Comparison of ENCODE assay signal across 6 cellular contexts in the genomic region with DNA sequence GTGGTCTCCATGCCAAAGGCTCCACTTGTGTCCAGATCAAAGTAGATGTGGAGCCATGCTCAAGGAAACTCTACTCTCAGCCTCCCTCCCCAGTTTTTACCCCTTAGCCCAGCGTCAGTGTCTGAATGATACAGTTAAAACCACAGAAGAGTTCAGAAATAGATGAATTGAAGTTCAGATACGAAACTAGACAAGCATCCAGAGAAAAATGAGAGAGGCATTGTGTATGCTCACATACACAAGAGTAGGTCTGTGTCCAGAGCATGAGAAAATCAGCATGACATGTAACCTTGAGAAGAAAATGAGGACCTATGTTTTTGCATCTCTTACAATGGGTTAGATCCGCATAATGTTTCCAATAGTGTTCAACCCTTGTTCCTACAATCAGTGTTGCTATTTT.
"Had no signal": no experiment of that assay in that cellular context is flagged by ENCODE, and none has a peak within 500 bp of the region (broad histone marks: within the 10 kb centered on the region; RNA-seq: fewer than 3 reads in every experiment).

No MANE protein-coding gene starts in this region.

- DNase-seq: H9, HCEC 1CT, IMR-90, KG1 had no signal

- ATAC-seq: GM23338, K562 had no signal

- H3K4me3 ChIP-seq: GM23338, K562 had no signal
